In genomic region chr5:111734013-111734412, GRCh38 we compare ENCODE assay signal across 12 cellular contexts. TPM values are rescaled to one million over a fixed set of nuclear protein-coding genes. Genes with fewer than 3 reads are reported as not detected.
A peak's percentile ranks its signal among the peaks of the same experiment; 100 is the strongest.
DNase-seq lines count a peak whose midpoint lies in the region; ATAC-seq and TF ChIP-seq lines count a peak whose summit lies in the region.
"Had no signal": no experiment of that assay in that cellular context is flagged by ENCODE, and none has a peak within 500 bp of the region (broad histone marks: within the 10 kb centered on the region; RNA-seq: fewer than 3 reads in every experiment).

No MANE protein-coding gene starts in this region.

- H2AK5ac ChIP-seq in mesenchymal stem cell (ENCODE audit: low read length, severe bottlenecking), result no peak overlapping the region

- H3K4me3 Mint-ChIP-seq in CD14-positive monocyte, result no peak overlapping the region
- H3K4me3 Mint-ChIP-seq: T-helper 1 cell treated with Interleukin-12 subunit alpha and Interleukin-12 subunit beta and Interleukin-4 antibody, amounts not matched to agents 30 μg/mL and 1 μg/mL, for 36 hours had no signal

- H3K14ac ChIP-seq in mesenchymal stem cell (ENCODE audit: low read length in 2 of 2), result no peak overlapping the region

- no peak for ATAC-seq in Right ventricle myocardium inferior
- ATAC-seq in aorta (ENCODE audit: low FRiP score), result peak; percentile 50
- no peak for ATAC-seq in HG03432 (IDR thresholded peaks at IDR 0.05; ENCODE audit: unreplicated experiment)

- H3K4me2 ChIP-seq in mesenchymal stem cell (ENCODE audit: low read length, poor library complexity, severe bottlenecking), result no peak overlapping the region

- DNase-seq in cardiac muscle cell (ENCODE audit: low read depth in 1 of 2, low spot score in 1 of 2) (peak in 1 of 2 donors; percentile 49), Right ventricle myocardium inferior (ENCODE audit: missing footprints) (no peak), coronary artery (ENCODE audit: low spot score) (no peak), mesenchymal stem cell (peak; percentile 85), aorta (no peak), NCI-H1105 (lab: John Stamatoyannopoulos, UW) (no peak), CD14-positive monocyte (ENCODE audit: low spot score) (no peak)
- DNase-seq: effector memory CD4-positive, alpha-beta T cell; ovary had no signal

- H3K9me3 ChIP-seq in cardiac muscle cell (ENCODE audit: low read depth) (no peaks in the 10 kb centered on the region), mesenchymal stem cell (ENCODE audit: control insufficient read depth, low read length) (no peaks in the 10 kb centered on the region), aorta (ENCODE audit: control insufficient read depth, low read length) (no peaks in the 10 kb centered on the region)
- H3K9me3 ChIP-seq: ovary had no signal

- H3K4me1 ChIP-seq in cardiac muscle cell (ENCODE audit: low read depth), result peaks cover 50% of the 10 kb centered on the region
- no peaks in the 10 kb centered on the region for H3K4me1 ChIP-seq in mesenchymal stem cell (ENCODE audit: control insufficient read depth, insufficient read depth, low read depth, low read length)
- peaks cover 0 to 6% of the 10 kb centered on the region in 2 donors for H3K4me1 ChIP-seq in aorta (ENCODE audit: control insufficient read depth in 1 of 2, insufficient read depth in 2 of 2, low read length in 2 of 2)

- H4K8ac ChIP-seq in mesenchymal stem cell (ENCODE audit: low read length), result no peak overlapping the region

- TF ChIP-seq CTCF in cardiac muscle cell (IDR thresholded peaks at IDR 0.05; ENCODE audit: low read depth, low read length) (no peak), coronary artery (IDR thresholded peaks at IDR 0.05) (no peak), CD14-positive monocyte (IDR thresholded peaks at IDR 0.05) (no peak)

- H3K4me1 Mint-ChIP-seq in CD14-positive monocyte, result peaks cover 2% of the 10 kb centered on the region

- no peak overlapping the region for H3K9ac ChIP-seq in mesenchymal stem cell (ENCODE audit: low read length)

- no peak overlapping the region for H2BK5ac ChIP-seq in mesenchymal stem cell (ENCODE audit: low read depth, low read length, poor library complexity, severe bottlenecking)

- H3K4ac ChIP-seq in mesenchymal stem cell (ENCODE audit: low read depth in 1 of 2, low read length in 2 of 2), result no peak overlapping the region

- H3K79me1 ChIP-seq in mesenchymal stem cell (replicated peaks; ENCODE audit: low read length, poor library complexity, severe bottlenecking), result peaks cover 8% of the 10 kb centered on the region

- no peak overlapping the region for H2BK15ac ChIP-seq in mesenchymal stem cell (ENCODE audit: low read depth, poor library complexity, severe bottlenecking)

- peaks cover 0 to 1% (median 0%) of the 10 kb centered on the region in 3 donors for H3K27me3 Mint-ChIP-seq in CD14-positive monocyte (ENCODE audit: low read depth in 3 of 3)

- H3K23ac ChIP-seq in mesenchymal stem cell (ENCODE audit: low read length in 2 of 2), result no peak overlapping the region

- H4K91ac ChIP-seq in mesenchymal stem cell (ENCODE audit: low read length), result no peak overlapping the region

- H3K36me3 Mint-ChIP-seq in CD14-positive monocyte, result peaks cover 43 to 52% of the 10 kb centered on the region in 2 donors

- no peak overlapping the region for H2BK120ac ChIP-seq in mesenchymal stem cell (ENCODE audit: low read depth, low read length)

- peak overlapping the region in 1 of 2 experiments; percentile 41 for H3K18ac ChIP-seq in mesenchymal stem cell (ENCODE audit: low read depth in 1 of 2, low read length in 2 of 2)

- no peaks in the 10 kb centered on the region for H3K9me3 Mint-ChIP-seq in CD14-positive monocyte
- H3K9me3 Mint-ChIP-seq: T-helper 1 cell treated with Interleukin-12 subunit alpha and Interleukin-12 subunit beta and Interleukin-4 antibody, amounts not matched to agents 30 μg/mL and 1 μg/mL, for 36 hours had no signal

- H3K27me3 ChIP-seq in cardiac muscle cell, result no peaks in the 10 kb centered on the region
- no peaks in the 10 kb centered on the region for H3K27me3 ChIP-seq in mesenchymal stem cell (ENCODE audit: control insufficient read depth in 1 of 2, insufficient read depth in 1 of 2, low read length in 2 of 2)
- H3K27me3 ChIP-seq in aorta (ENCODE audit: control insufficient read depth in 1 of 2, insufficient read depth in 2 of 2, low read length in 1 of 2), result no peaks in the 10 kb centered on the region
- H3K27me3 ChIP-seq: ovary had no signal

- H3K27ac Mint-ChIP-seq in CD14-positive monocyte, result peak overlapping the region in 2 of 7 donors; percentile 16 to 19
- H3K27ac Mint-ChIP-seq: T-helper 1 cell treated with Interleukin-12 subunit alpha and Interleukin-12 subunit beta and Interleukin-4 antibody, amounts not matched to agents 30 μg/mL and 1 μg/mL, for 36 hours had no signal

- intact Hi-C loops in Right ventricle myocardium inferior (cut with DNase I) (no loop called here), aorta (cut with DNase I) (loop anchor here in 1 of 2 donors (10.0 kb wide), 1 partner anchor 49 kb away; no protein-coding TSS in a partner anchor), CD14-positive monocyte (cut with micrococcal nuclease) (no loop called here)

- H2BK12ac ChIP-seq in mesenchymal stem cell (ENCODE audit: low read length in 2 of 2), result no peak overlapping the region

- H3K27ac ChIP-seq in cardiac muscle cell (peak overlapping the region; percentile 83), coronary artery (peak overlapping the region; percentile 47 to 59), mesenchymal stem cell (ENCODE audit: low read length, poor library complexity, severe bottlenecking) (no peak overlapping the region), aorta (ENCODE audit: low read depth in 1 of 2, low read length in 2 of 2) (peak overlapping the region in 1 of 2 donors; percentile 68)
- H3K27ac ChIP-seq: C4-2B, ovary had no signal

- H3K4me3 ChIP-seq in cardiac muscle cell (no peak overlapping the region), coronary artery (no peak overlapping the region), mesenchymal stem cell (ENCODE audit: insufficient read depth in 1 of 2, low read depth in 1 of 2, low read length in 2 of 2) (no peak overlapping the region), aorta (ENCODE audit: low read length in 2 of 2) (no peak overlapping the region)
- H3K4me3 ChIP-seq: ovary had no signal

- WGBS in mesenchymal stem cell, result 52% methylated on average over 4 of the region's 6 CpGs
- WGBS in aorta, 2 donors, result 6 to 15% methylated on average over 5 of the region's 6 CpGs

- H3K36me3 ChIP-seq in cardiac muscle cell (peaks cover 35% of the 10 kb centered on the region), mesenchymal stem cell (ENCODE audit: control insufficient read depth in 1 of 2, insufficient read depth in 2 of 2, low read depth in 1 of 2, low read length in 2 of 2) (peaks cover 24 to 58% of the 10 kb centered on the region in 2 experiments), aorta (ENCODE audit: control insufficient read depth in 1 of 2, insufficient read depth in 2 of 2, low read length in 1 of 2) (peaks cover 0 to 2% of the 10 kb centered on the region in 2 donors)
- H3K36me3 ChIP-seq: ovary had no signal

- no peak overlapping the region for H2AFZ ChIP-seq in mesenchymal stem cell (ENCODE audit: low read depth, low read length)

RNA-seq across cellular contexts. Expression of gene NREP, which starts 23.0 kb away (rescaled TPM):
- 613 and 681 TPM in 2 replicates for total RNA-seq in cardiac muscle cell
- 981 and 1,191 TPM in 2 replicates for polyA plus RNA-seq in cardiac muscle cell
- total RNA-seq in Right ventricle myocardium inferior, result 26.2 TPM
- 303 TPM for polyA plus RNA-seq in mesenchymal stem cell (2013, experiment 1 of 2)
- polyA plus RNA-seq in mesenchymal stem cell (2013, experiment 2 of 2), result 305 TPM
- 10 to 100 TPM; 26.1 to 33.7 TPM for total RNA-seq in aorta
- polyA plus RNA-seq in aorta, result 10 to 100 TPM in 1 of 2 donors, 1 to 10 TPM in 1; 8.3 to 18.3 TPM
- 10 to 100 TPM; 17.1 to 23.6 TPM for polyA plus RNA-seq in CD14-positive monocyte

Comparison
In these comparisons a context has a peak if more than half of its experiments do, and no peak if none do; other contexts are left out.
1. RNA of gene NREP, which starts 23.0 kb away (total RNA-seq): 613 to 681 TPM in cardiac muscle cell; 26.1 to 33.7 TPM in aorta and 26.2 TPM in Right ventricle myocardium inferior (single experiment); every median in the first group is over 10 times any median in the second.